8 cellular contexts compared by ENCODE assay signal in the genomic region with DNA sequence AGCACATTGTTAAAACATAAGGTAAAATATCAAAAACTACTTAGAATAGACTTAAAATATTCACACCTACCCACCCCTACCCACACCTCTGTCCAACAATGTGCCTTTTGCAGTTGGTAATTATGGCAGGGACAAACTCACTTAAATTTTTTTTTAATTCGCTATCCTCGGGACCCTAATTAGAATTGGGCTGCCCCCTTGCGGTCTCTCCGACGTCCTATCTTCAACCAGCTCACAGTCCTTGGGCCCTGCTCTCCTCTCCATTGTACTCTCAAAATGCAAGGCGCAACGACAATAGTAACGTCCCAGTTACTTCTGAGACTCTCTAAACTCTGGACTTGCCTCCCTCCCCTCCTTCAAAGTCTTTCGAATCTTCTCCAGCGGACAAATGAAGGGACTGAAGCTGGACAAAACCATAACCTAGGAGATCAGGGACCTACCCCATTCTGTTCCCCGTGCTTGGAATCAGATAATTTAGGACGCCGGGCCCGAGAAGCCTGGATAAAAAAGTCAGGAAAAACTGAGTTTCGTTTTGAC.
DNase-seq lines count a peak whose midpoint lies in the region; ATAC-seq and TF ChIP-seq lines count a peak whose summit lies in the region.

No MANE protein-coding gene starts in this region.

- no peaks in the 10 kb centered on the region for H3K9me3 ChIP-seq in DOHH2 (ENCODE audit: control insufficient read depth, insufficient read depth, low read length)
- no peaks in the 10 kb centered on the region for H3K9me3 ChIP-seq in iPS DF 6.9 (ENCODE audit: control insufficient read depth, insufficient read depth, low read length)

- H4K20me1 ChIP-seq in DOHH2 (ENCODE audit: control insufficient read depth, insufficient read depth, low read depth, low read length): no peaks in the 10 kb centered on the region

- peak; percentile 86 for DNase-seq in NAMALWA (ENCODE audit: low spot score)
- peak; percentile 84 for DNase-seq in astrocyte of the hippocampus (ENCODE audit: low read depth, low spot score)
- DNase-seq in iPS DF 6.9 (ENCODE audit: low read depth, low spot score): no peak
- DNase-seq in retinal pigment epithelial cell (ENCODE audit: low read depth): no peak

- H3K9me2 ChIP-seq in DOHH2 (replicated peaks; ENCODE audit: control insufficient read depth, low read length): no peaks in the 10 kb centered on the region

- ATAC-seq in GM18519 (IDR thresholded peaks at IDR 0.05; ENCODE audit: low FRiP score, unreplicated experiment) (no peak), HG02840 (IDR thresholded peaks at IDR 0.05; ENCODE audit: low FRiP score, unreplicated experiment) (no peak)

- peaks cover 22% of the 10 kb centered on the region for H3K4me1 Mint-ChIP-seq in T-helper 1 cell treated with Interleukin-12 subunit alpha and Interleukin-12 subunit beta and Interleukin-4 antibody, amounts not matched to agents 30 μg/mL and 1 μg/mL, for 36 hours (ENCODE audit: low read depth)

- peaks cover 4% of the 10 kb centered on the region for H3K36me3 Mint-ChIP-seq in T-helper 1 cell treated with Interleukin-12 subunit alpha and Interleukin-12 subunit beta and Interleukin-4 antibody, amounts not matched to agents 30 μg/mL and 1 μg/mL, for 36 hours (ENCODE audit: low read depth)

- peak overlapping the region; percentile 61 for H3K4me2 ChIP-seq in DOHH2 (ENCODE audit: low read length)

- TF ChIP-seq CTCF in DOHH2 (IDR thresholded peaks at IDR 0.05; ENCODE audit: low read depth, low read length, poor library complexity, severe bottlenecking) (peak; percentile 83), retinal pigment epithelial cell (conservative IDR thresholded peaks at IDR 0.05; ENCODE audit: low read depth, low read length) (peak; percentile 76)

- H3K27me3 Mint-ChIP-seq in T-helper 1 cell treated with Interleukin-12 subunit alpha and Interleukin-12 subunit beta and Interleukin-4 antibody, amounts not matched to agents 30 μg/mL and 1 μg/mL, for 36 hours (ENCODE audit: low read depth): peaks cover 17% of the 10 kb centered on the region

- peaks cover 6% of the 10 kb centered on the region; the same call in 1 of the 2 replicates for H3K27me3 ChIP-seq in DOHH2 (ENCODE audit: control insufficient read depth, low read length)
- H3K27me3 ChIP-seq in iPS DF 6.9 (ENCODE audit: control insufficient read depth, insufficient read depth, low read length): no peaks in the 10 kb centered on the region

- H3K4me3 Mint-ChIP-seq in T-helper 1 cell treated with Interleukin-12 subunit alpha and Interleukin-12 subunit beta and Interleukin-4 antibody, amounts not matched to agents 30 μg/mL and 1 μg/mL, for 36 hours: peak overlapping the region; percentile 96

- H3K9me3 Mint-ChIP-seq in T-helper 1 cell treated with Interleukin-12 subunit alpha and Interleukin-12 subunit beta and Interleukin-4 antibody, amounts not matched to agents 30 μg/mL and 1 μg/mL, for 36 hours: no peaks in the 10 kb centered on the region

- no peaks in the 10 kb centered on the region for H3F3A ChIP-seq in DOHH2 (ENCODE audit: control insufficient read depth, insufficient read depth)

- no peaks in the 10 kb centered on the region for H3K79me2 ChIP-seq in DOHH2 (ENCODE audit: control insufficient read depth, low read length)

- H3K27ac ChIP-seq in DOHH2 (ENCODE audit: low read depth, low read length): no peak overlapping the region
- no peak overlapping the region for H3K27ac ChIP-seq in iPS DF 6.9 (ENCODE audit: low read length)

- peak overlapping the region; percentile 47 for H3K4me3 ChIP-seq in DOHH2 (ENCODE audit: low read length)
- H3K4me3 ChIP-seq in iPS DF 6.9 (ENCODE audit: low read length): peak overlapping the region; percentile 55; the same call in 1 of the 2 replicates
- peak overlapping the region; percentile 67 for H3K4me3 ChIP-seq in retinal pigment epithelial cell (ENCODE audit: low read length)

- H3K4me1 ChIP-seq in DOHH2 (ENCODE audit: control insufficient read depth, low read length) (peaks cover 13% of the 10 kb centered on the region), iPS DF 6.9 (ENCODE audit: control insufficient read depth, insufficient read depth, low read length) (no peaks in the 10 kb centered on the region)

- no CpG with 5 or more reads among the region's 15 CpGs for WGBS in iPS DF 6.9 (ENCODE audit: insufficient coverage, insufficient read length)

- peak overlapping the region; percentile 85 for H3K27ac Mint-ChIP-seq in T-helper 1 cell treated with Interleukin-12 subunit alpha and Interleukin-12 subunit beta and Interleukin-4 antibody, amounts not matched to agents 30 μg/mL and 1 μg/mL, for 36 hours

- H3K36me3 ChIP-seq in DOHH2 (ENCODE audit: control insufficient read depth, low read length) (no peaks in the 10 kb centered on the region), iPS DF 6.9 (ENCODE audit: control insufficient read depth, insufficient read depth, low read length) (0 out of 2 replicates have a peak, but pooled peaks cover 1% of the 10 kb centered on the region)

Comparison
In these comparisons a context has a peak if more than half of its experiments do, and no peak if none do; other contexts are left out.
1. DNase-seq: peak in NAMALWA (single experiment) and astrocyte of the hippocampus (single experiment); none in iPS DF 6.9 (single experiment) and retinal pigment epithelial cell (single experiment).
2. Peak in every context shown above with its lines, with median percentiles within 50 percentile points of each other: H3K4me3 ChIP-seq.